ENCODE assay signal across 20 cellular contexts in the genomic region with DNA sequence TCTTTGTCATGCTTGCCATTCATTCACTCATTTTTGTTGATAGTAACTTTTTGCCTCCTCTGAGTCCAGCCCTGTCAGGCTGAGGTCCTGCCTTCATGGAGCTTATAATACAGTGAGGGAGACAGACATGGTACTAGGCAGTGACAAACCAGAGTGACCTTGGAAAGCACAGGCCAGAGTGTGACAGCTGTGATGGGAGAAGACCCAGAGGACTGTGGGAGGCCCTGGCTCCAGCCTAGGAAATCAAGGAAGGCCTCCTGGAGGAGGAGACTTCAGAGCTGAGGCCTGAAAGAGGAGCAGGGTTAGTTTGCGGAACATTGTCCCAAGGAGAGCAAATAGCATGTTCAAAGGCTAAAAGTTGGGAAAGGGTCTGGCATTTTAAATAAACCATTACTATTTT. TPM values are rescaled to one million over a fixed set of nuclear protein-coding genes. Genes with fewer than 3 reads are reported as not detected.
DNase-seq lines count a peak whose midpoint lies in the region; ATAC-seq, FAIRE-seq and TF ChIP-seq lines count a peak whose summit lies in the region.
"Had no signal": no experiment of that assay in that cellular context is flagged by ENCODE, and none has a peak within 500 bp of the region (broad histone marks: within the 10 kb centered on the region; RNA-seq: fewer than 3 reads in every experiment).

No MANE protein-coding gene starts in this region.

- no peak overlapping the region for H3K14ac ChIP-seq in trophoblast cell (ENCODE audit: low read length)

- H2BK5ac ChIP-seq in trophoblast cell (ENCODE audit: low read depth, low read length, poor library complexity), result no peak overlapping the region

- TF ChIP-seq CTCF in K562 (IDR thresholded peaks at IDR 0.05 in 2 of 3, conservative IDR thresholded peaks at IDR 0.05 in 1 of 3; ENCODE audit: insufficient read depth in 2 of 3, low read depth in 1 of 3, low read length in 3 of 3) (no peak), uterus (IDR thresholded peaks at IDR 0.05) (no peak)

- intact Hi-C loops in K562 (cut with micrococcal nuclease) (no loop called here), left ventricle myocardium superior (cut with micrococcal nuclease) (no loop called here), uterus (cut with DNase I; ENCODE audit: low total_unique reads) (no loop called here)

- H2BK120ac ChIP-seq in trophoblast cell (ENCODE audit: insufficient read depth, low read length, poor library complexity), result peak overlapping the region; percentile 7

- no peak overlapping the region for H3K9ac ChIP-seq in K562 (ENCODE audit: insufficient read depth in 1 of 2, low read depth in 2 of 2, low read length in 2 of 2)
- no peak overlapping the region for H3K9ac ChIP-seq in trophoblast cell (ENCODE audit: low read length)

- peak overlapping the region; percentile 85 for H3K4ac ChIP-seq in trophoblast cell (ENCODE audit: low read depth, low read length)

- H3K79me1 ChIP-seq in trophoblast cell (ENCODE audit: low read length), result peaks cover 14% of the 10 kb centered on the region

- H3K4me2 ChIP-seq in K562 (ENCODE audit: insufficient read depth, low read length) (no peak overlapping the region), trophoblast cell (ENCODE audit: low read length) (no peak overlapping the region)
- H3K4me2 ChIP-seq: smooth muscle cell had no signal

- H2AK5ac ChIP-seq in trophoblast cell (ENCODE audit: low read length), result no peak overlapping the region

- peaks cover 6% of the 10 kb centered on the region for H3K9me1 ChIP-seq in K562 (ENCODE audit: control insufficient read depth, insufficient read depth, low read length)

- H3K79me2 ChIP-seq in K562 (ENCODE audit: control insufficient read depth, insufficient read depth, low read length), result peaks cover 51% of the 10 kb centered on the region
- peaks cover 21% of the 10 kb centered on the region for H3K79me2 ChIP-seq in trophoblast cell (ENCODE audit: control insufficient read depth, insufficient read depth, low read length, poor library complexity)

- H4K20me1 ChIP-seq in K562 (replicated peaks; ENCODE audit: control insufficient read depth, insufficient read depth, low read length), result peaks cover 19% of the 10 kb centered on the region

- H3K4me1 ChIP-seq in K562 (replicated peaks in 1 of 2; ENCODE audit: control insufficient read depth in 2 of 2, insufficient read depth in 2 of 2, low read length in 2 of 2) (peaks cover 7 to 35% of the 10 kb centered on the region in 2 experiments; a peak in 4 of 5 replicates), trophoblast cell (ENCODE audit: control insufficient read depth in 1 of 2, insufficient read depth in 2 of 2, low read length in 2 of 2) (peaks cover 15 to 29% of the 10 kb centered on the region in 2 experiments), uterus (peaks cover under 1 to 15% of the 10 kb centered on the region in 2 donors)

- H3K27me3 ChIP-seq in K562 (ENCODE audit: control insufficient read depth in 2 of 2, insufficient read depth in 2 of 2, low read length in 2 of 2) (no peaks in the 10 kb centered on the region), trophoblast cell (ENCODE audit: insufficient read depth, low read length) (no peaks in the 10 kb centered on the region), uterus (no peaks in the 10 kb centered on the region)
- H3K27me3 ChIP-seq: BE2C had no signal

- no peaks in the 10 kb centered on the region for H3K36me3 ChIP-seq in K562 (ENCODE audit: control insufficient read depth, insufficient read depth, low read length)
- H3K36me3 ChIP-seq in trophoblast cell (ENCODE audit: control insufficient read depth in 1 of 2, insufficient read depth in 2 of 2, low read length in 2 of 2), result peaks cover 0 to 3% of the 10 kb centered on the region in 2 experiments
- H3K36me3 ChIP-seq in uterus, result no peaks in the 10 kb centered on the region

- FAIRE-seq in K562 (lab: Jason Lieb, UNC), result no peak
- FAIRE-seq in H54 (lab: Jason Lieb, UNC), result no peak

- ATAC-seq in K562, result no peak
- ATAC-seq in left ventricle myocardium superior, result peak; percentile 30
- ATAC-seq: effector memory CD8-positive, alpha-beta T cell had no signal

- DNase-seq in K562 (ENCODE audit: extremely low read depth in 1 of 4, low spot score in 3 of 4), result no peak
- DNase-seq in left ventricle myocardium superior, result no peak
- no peak for DNase-seq in trophoblast cell
- no peak for DNase-seq in uterus
- DNase-seq in germinal center (ENCODE audit: low spot score), result no peak
- no peak for DNase-seq in H54 (ENCODE audit: insufficient read length, low spot score)
- DNase-seq in KBM-7, result no peak
- DNase-seq: activated CD4-positive, alpha-beta T cell treated with anti-CD3 and anti-CD28 coated beads, Interleukin-2, amount 10 ng/mL, durations not matched to agents 24 days and 14 days; activated T-cell treated with anti-CD3 and anti-CD28 coated beads for 4 hours; BE2C; central memory CD4-positive, alpha-beta T cell; DMS153; effector memory CD8-positive, alpha-beta T cell; mesendoderm; occipital lobe; T1000 had no signal

- H4K8ac ChIP-seq in trophoblast cell (ENCODE audit: low read depth, low read length), result peak overlapping the region; percentile 32

- H3K4me3 ChIP-seq in K562, result no peak overlapping the region
- H3K4me3 ChIP-seq in trophoblast cell (ENCODE audit: low read depth, low read length), result no peak overlapping the region
- H3K4me3 ChIP-seq in uterus, result no peak overlapping the region
- H3K4me3 ChIP-seq: smooth muscle cell had no signal

- TF ChIP-seq POLR2A in K562 (conservative IDR thresholded peaks at IDR 0.05), result no peak
- TF ChIP-seq POLR2A in uterus (IDR thresholded peaks at IDR 0.05), result no peak
- no peak for TF ChIP-seq POLR2A in H54 (IDR thresholded peaks at IDR 0.05; ENCODE audit: low read depth, low read length)

- H2AFZ ChIP-seq in K562 (ENCODE audit: low read depth, low read length) (no peak overlapping the region), trophoblast cell (ENCODE audit: insufficient read depth, low read length, poor library complexity) (no peak overlapping the region)

- H3K27ac ChIP-seq in K562 (ENCODE audit: extremely low read depth, low read depth, low read length), result no peak overlapping the region
- no peak overlapping the region for H3K27ac ChIP-seq in trophoblast cell (ENCODE audit: low read depth, low read length)
- H3K27ac ChIP-seq in uterus, result peak overlapping the region; percentile 71 to 81

- no peak overlapping the region for H4K91ac ChIP-seq in trophoblast cell (ENCODE audit: low read depth, low read length)

- no peak for TF ChIP-seq RAD21 in K562 (CRISPR knock-in tag; conservative IDR thresholded peaks at IDR 0.05 in 1 of 2, IDR thresholded peaks at IDR 0.05 in 1 of 2)

- H2BK12ac ChIP-seq in trophoblast cell (ENCODE audit: low read length), result no peak overlapping the region

- no peaks in the 10 kb centered on the region for H3K9me3 ChIP-seq in K562 (replicated peaks; ENCODE audit: control insufficient read depth, insufficient read depth, low read depth, low read length)
- H3K9me3 ChIP-seq in trophoblast cell (ENCODE audit: insufficient read depth, low read depth, low read length), result no peaks in the 10 kb centered on the region
- no peaks in the 10 kb centered on the region for H3K9me3 ChIP-seq in uterus
- H3K9me3 ChIP-seq: BE2C had no signal

- no peak overlapping the region for H4K12ac ChIP-seq in trophoblast cell (ENCODE audit: low read depth, low read length)

- no peak for TF ChIP-seq EP300 in K562 (IDR thresholded peaks at IDR 0.05; ENCODE audit: low read length)

- H3K23ac ChIP-seq in trophoblast cell (ENCODE audit: low read length), result no peak overlapping the region

- POLR2A ChIA-PET in K562 (lab: Yijun Ruan, JAX), result interaction anchor here (1.4 to 2.6 kb wide), 2 partner anchors 9 to 165 kb away, joined by 3 to 13 read pairs; no protein-coding TSS in a partner anchor

- CTCF ChIA-PET in K562 (lab: Yijun Ruan, JAX; ENCODE audit: low intra/inter-chr PET ratio), result interaction anchor here (0.5 kb wide), 1 partner anchor 48 kb away, joined by 3 read pairs; no protein-coding TSS in a partner anchor

- no TSS peak for BruUV-seq in K562 (replicated peaks; lab: Mats Ljungman, UMichigan)

- in situ Hi-C loops in K562 (cut with MboI) (no loop called here), KBM-7 (cut with MboI; ENCODE audit: low pct_unique_long_range_greater_than_20kb, low sequenced_read_pairs) (no loop called here)

- 100% methylated on average over 1 of the region's 1 CpG for WGBS in K562 (ENCODE audit: insufficient coverage, low coverage, missing lambda C conversion rate)
- no CpG with 5 or more reads among the region's 1 CpG for WGBS in trophoblast cell (ENCODE audit: extremely low coverage, insufficient coverage, insufficient read length)

- no peak overlapping the region for H3K18ac ChIP-seq in trophoblast cell (ENCODE audit: low read length)

RNA-seq across cellular contexts. Expression of a gene that starts 20.5 kb away (rescaled TPM):
- total RNA-seq in K562 (2011; cell fraction: chromatin; rRNA removed; ENCODE audit: low replicate concordance), result 16.9 and 47.2 TPM in 2 replicates
- total RNA-seq in K562 (2011; cell fraction: nucleolus; rRNA removed), result 23.7 and 25.8 TPM in 2 replicates
- 17.7 and 19.4 TPM in 2 replicates for total RNA-seq in K562 (2011; cell fraction: nucleoplasm; rRNA removed)
- total RNA-seq in K562 (2014; rRNA removed) (5.8 and 9.2 TPM in 2 replicates), K562 (2014; rRNA removed; fragmentation: Illumina TruSeq; extraction: Trizol) (1.6 and 2.6 TPM in 2 replicates), K562 (2015; rRNA removed; fragmentation: Illumina TruSeq; extraction: Trizol) (5.4 and 6.3 TPM in 2 replicates), K562 (2021) (33.1 and 33.5 TPM in 2 replicates), left ventricle myocardium superior (17.4 TPM), uterus (10 to 100 TPM in 3 of 4 donors, under 1 TPM in 1; 0.26 to 57.4 (median 24.3) TPM)
- polyA plus RNA-seq in K562 (2011; rRNA removed) (6.0 and 12.1 TPM in 2 replicates), K562 (2014; fragmentation: Illumina TruSeq; extraction: Trizol) (10.6 and 22.2 TPM in 2 replicates), K562 (2014; fragmentation: Nextera tagmentation; extraction: Ambion mirVana) (under 1 TPM; 0.21 to 0.46 TPM), K562 (2014; rRNA removed) (11.5 and 14.4 TPM in 2 replicates)
- polyA plus RNA-seq in K562 (2011; cell fraction: cytosol; rRNA removed), result 12.2 and 23.6 TPM in 2 replicates
- polyA plus RNA-seq in K562 (2011; cell fraction: nucleus; rRNA removed), result 16.7 and 23.1 TPM in 2 replicates
- 25.3 and 28.8 TPM in 2 replicates for polyA plus RNA-seq in K562 (2012)
- 4.8 and 6.7 TPM in 2 replicates for polyA minus RNA-seq in K562 (2011; rRNA and poly(A)+ RNA removed)
- polyA minus RNA-seq in K562 (2011; cell fraction: cytosol; rRNA and poly(A)+ RNA removed), result 13.6 and 24.9 TPM in 2 replicates
- polyA minus RNA-seq in K562 (2011; cell fraction: nucleus; rRNA and poly(A)+ RNA removed), result 6.2 and 7.1 TPM in 2 replicates
- 117 and 130 TPM in 2 replicates for polyA plus RNA-seq in trophoblast cell (2013)

RNA-seq across cellular contexts. Expression of a gene that starts 50.7 kb away (rescaled TPM):
- total RNA-seq in K562 (2011; cell fraction: chromatin; rRNA removed; ENCODE audit: low replicate concordance), result not detected in 2 replicates
- total RNA-seq in K562 (2011; cell fraction: nucleolus; rRNA removed), result not detected in 2 replicates
- total RNA-seq in K562 (2011; cell fraction: nucleoplasm; rRNA removed), result not detected in 2 replicates
- total RNA-seq in K562 (2014; rRNA removed) (not detected in 2 replicates), K562 (2014; rRNA removed; fragmentation: Illumina TruSeq; extraction: Trizol) (not detected in 2 replicates), K562 (2015; rRNA removed; fragmentation: Illumina TruSeq; extraction: Trizol) (not detected in 2 replicates), K562 (2021) (0.11 TPM in 1 of 2 replicates, not detected in the other), left ventricle myocardium superior (not detected), uterus (not detected)
- polyA plus RNA-seq in K562 (2011; rRNA removed) (0.08 TPM in 1 of 2 replicates, not detected in the other), K562 (2014; fragmentation: Illumina TruSeq; extraction: Trizol) (not detected in 2 replicates), K562 (2014; fragmentation: Nextera tagmentation; extraction: Ambion mirVana) (not detected), K562 (2014; rRNA removed) (0.05 and 0.34 TPM in 2 replicates)
- 0.06 and 0.07 TPM in 2 replicates for polyA plus RNA-seq in K562 (2011; cell fraction: cytosol; rRNA removed)
- polyA plus RNA-seq in K562 (2011; cell fraction: nucleus; rRNA removed), result not detected in 2 replicates
- 0.07 TPM in 1 of 2 replicates, not detected in the other for polyA plus RNA-seq in K562 (2012)
- not detected in 2 replicates for polyA minus RNA-seq in K562 (2011; rRNA and poly(A)+ RNA removed)
- polyA minus RNA-seq in K562 (2011; cell fraction: cytosol; rRNA and poly(A)+ RNA removed), result not detected in 2 replicates
- polyA minus RNA-seq in K562 (2011; cell fraction: nucleus; rRNA and poly(A)+ RNA removed), result not detected in 2 replicates
- polyA plus RNA-seq in trophoblast cell (2013), result 5.0 and 5.2 TPM in 2 replicates
- total RNA-seq: activated CD4-positive, alpha-beta T cell treated with anti-CD3 and anti-CD28 coated beads, Interleukin-2, amount 10 ng/mL, durations not matched to agents 24 days and 14 days; fibroblast of villous mesenchyme; M059J; occipital lobe had no signal

RNA-seq across cellular contexts. Expression of a gene that starts 58.0 kb away (rescaled TPM):
- not detected in 2 replicates for total RNA-seq in K562 (2011; cell fraction: chromatin; rRNA removed; ENCODE audit: low replicate concordance)
- total RNA-seq in K562 (2011; cell fraction: nucleolus; rRNA removed), result not detected in 2 replicates
- not detected in 2 replicates for total RNA-seq in K562 (2011; cell fraction: nucleoplasm; rRNA removed)
- total RNA-seq in K562 (2014; rRNA removed) (not detected in 2 replicates), K562 (2014; rRNA removed; fragmentation: Illumina TruSeq; extraction: Trizol) (not detected in 2 replicates), K562 (2015; rRNA removed; fragmentation: Illumina TruSeq; extraction: Trizol) (not detected in 2 replicates), K562 (2021) (0.36 TPM in 1 of 2 replicates, not detected in the other), left ventricle myocardium superior (not detected), uterus (not detected)
- polyA plus RNA-seq in K562 (2011; rRNA removed) (not detected in 2 replicates), K562 (2014; fragmentation: Illumina TruSeq; extraction: Trizol) (not detected in 2 replicates), K562 (2014; fragmentation: Nextera tagmentation; extraction: Ambion mirVana) (not detected), K562 (2014; rRNA removed) (not detected in 2 replicates)
- polyA plus RNA-seq in K562 (2011; cell fraction: cytosol; rRNA removed), result 0.13 TPM in 1 of 2 replicates, not detected in the other
- not detected in 2 replicates for polyA plus RNA-seq in K562 (2011; cell fraction: nucleus; rRNA removed)
- 0.21 TPM in 1 of 2 replicates, not detected in the other for polyA plus RNA-seq in K562 (2012)
- not detected in 2 replicates for polyA minus RNA-seq in K562 (2011; rRNA and poly(A)+ RNA removed)
- polyA minus RNA-seq in K562 (2011; cell fraction: cytosol; rRNA and poly(A)+ RNA removed), result not detected in 2 replicates
- not detected in 2 replicates for polyA minus RNA-seq in K562 (2011; cell fraction: nucleus; rRNA and poly(A)+ RNA removed)
- not detected in 2 replicates for polyA plus RNA-seq in trophoblast cell (2013)
- total RNA-seq: activated CD4-positive, alpha-beta T cell treated with anti-CD3 and anti-CD28 coated beads, Interleukin-2, amount 10 ng/mL, durations not matched to agents 24 days and 14 days; fibroblast of villous mesenchyme; M059J; occipital lobe; SK-MEL-5; smooth muscle cell had no signal
- polyA plus RNA-seq: smooth muscle cell had no signal

Comparison
In these comparisons a context has a peak if more than half of its experiments do, and no peak if none do; other contexts are left out.
1. H3K27ac ChIP-seq: peak in uterus (2 of 2); none in K562 (single experiment) and trophoblast cell (single experiment).